12 cellular contexts compared by ENCODE assay signal in genomic region chr20:50107796-50108331, GRCh38. TPM values are rescaled to one million over a fixed set of nuclear protein-coding genes. Genes with fewer than 3 reads are reported as not detected.
DNase-seq lines count a peak whose midpoint lies in the region; ATAC-seq and TF ChIP-seq lines count a peak whose summit lies in the region.
"Had no signal": no experiment of that assay in that cellular context is flagged by ENCODE, and none has a peak within 500 bp of the region (broad histone marks: within the 10 kb centered on the region; RNA-seq: fewer than 3 reads in every experiment).

No MANE protein-coding gene starts in this region.

- H3K27ac ChIP-seq in left ventricle myocardium inferior (replicated peaks) (peak overlapping the region; percentile 57), transverse colon (peak overlapping the region; percentile 2 to 42 (median 26))
- H3K27ac ChIP-seq: brain microvascular endothelial cell had no signal

- ATAC-seq in left ventricle myocardium superior, result no peak
- no peak for ATAC-seq in naive B cell (ENCODE audit: low read depth in 2 of 2)
- ATAC-seq in HG02970 (IDR thresholded peaks at IDR 0.05; ENCODE audit: low FRiP score, unreplicated experiment), result no peak
- no peak for ATAC-seq in HG03108 (IDR thresholded peaks at IDR 0.05; ENCODE audit: unreplicated experiment)
- ATAC-seq: mucosa of descending colon had no signal

- no peak for TF ChIP-seq POLR2A in transverse colon (IDR thresholded peaks at IDR 0.05)

- peaks cover 71% of the 10 kb centered on the region for H3K4me1 Mint-ChIP-seq in activated naive CD8-positive, alpha-beta T cell treated with anti-CD3 and anti-CD28 coated beads for 36 hours
- peaks cover 50 to 76% (median 57%) of the 10 kb centered on the region in 3 donors for H3K4me1 Mint-ChIP-seq in naive B cell

- intact Hi-C loops in left ventricle myocardium inferior (cut with micrococcal nuclease) (no loop called here), left ventricle myocardium superior (cut with micrococcal nuclease) (no loop called here), transverse colon (cut with DNase I; ENCODE audit: low total_unique reads) (no loop called here)

- H3K27ac Mint-ChIP-seq in activated naive CD8-positive, alpha-beta T cell treated with anti-CD3 and anti-CD28 coated beads for 36 hours, result peak overlapping the region; percentile 70
- peak overlapping the region in 5 of 6 donors; percentile 27 to 78 (median 36) for H3K27ac Mint-ChIP-seq in naive B cell

- DNase-seq in left ventricle myocardium inferior (no peak), left ventricle myocardium superior (no peak), naive B cell (no peak), transverse colon (no peak), RKO (ENCODE audit: low spot score) (no peak)
- DNase-seq in activated naive CD8-positive, alpha-beta T cell treated with anti-CD3 and anti-CD28 coated beads for 36 hours, result no peak
- DNase-seq: BE2C, brain microvascular endothelial cell, GF-D8, mucosa of descending colon had no signal

- TF ChIP-seq EP300 in transverse colon (IDR thresholded peaks at IDR 0.05; ENCODE audit: low read depth), result no peak

- no peaks in the 10 kb centered on the region for H3K9me3 Mint-ChIP-seq in activated naive CD8-positive, alpha-beta T cell treated with anti-CD3 and anti-CD28 coated beads for 36 hours
- H3K9me3 Mint-ChIP-seq in naive B cell, result no peaks in the 10 kb centered on the region

- no peak overlapping the region for H3K4me3 Mint-ChIP-seq in activated naive CD8-positive, alpha-beta T cell treated with anti-CD3 and anti-CD28 coated beads for 36 hours
- H3K4me3 Mint-ChIP-seq in naive B cell, result peak overlapping the region in 2 of 8 donors; percentile 28 to 58

- no peak overlapping the region for H3K4me3 ChIP-seq in left ventricle myocardium inferior
- H3K4me3 ChIP-seq in transverse colon, result no peak overlapping the region
- H3K4me3 ChIP-seq: mucosa of descending colon had no signal

- H3K9me3 ChIP-seq in left ventricle myocardium inferior (replicated peaks), result no peaks in the 10 kb centered on the region
- H3K9me3 ChIP-seq in transverse colon, result no peaks in the 10 kb centered on the region
- H3K9me3 ChIP-seq: BE2C, mucosa of descending colon had no signal

- in situ Hi-C loops in transverse colon (cut with MboI; ENCODE audit: low pct_ligation_motif_present in 1 of 4, low pct_unique_long_range_greater_than_20kb in 1 of 4, low sequenced_read_pairs in 3 of 4), result no loop called here

- TF ChIP-seq CTCF in left ventricle myocardium inferior (IDR thresholded peaks at IDR 0.05; ENCODE audit: borderline replicate concordance), result no peak
- TF ChIP-seq CTCF in transverse colon (IDR thresholded peaks at IDR 0.05), result no peak

- no peaks in the 10 kb centered on the region for H3K27me3 Mint-ChIP-seq in activated naive CD8-positive, alpha-beta T cell treated with anti-CD3 and anti-CD28 coated beads for 36 hours
- H3K27me3 Mint-ChIP-seq in naive B cell, result no peaks in the 10 kb centered on the region

- peaks cover 95% of the 10 kb centered on the region for H3K4me1 ChIP-seq in left ventricle myocardium inferior
- peaks cover 46 to 86% (median 52%) of the 10 kb centered on the region in 4 donors for H3K4me1 ChIP-seq in transverse colon

- H3K36me3 ChIP-seq in left ventricle myocardium inferior (no peaks in the 10 kb centered on the region), transverse colon (no peaks in the 10 kb centered on the region)

- H3K36me3 Mint-ChIP-seq in activated naive CD8-positive, alpha-beta T cell treated with anti-CD3 and anti-CD28 coated beads for 36 hours, result peaks cover 58% of the 10 kb centered on the region
- no peaks in the 10 kb centered on the region for H3K36me3 Mint-ChIP-seq in naive B cell

- 57 to 59% methylated on average over 5 to 6 of the region's 6 CpGs for WGBS in transverse colon (ENCODE audit: low coverage in 1 of 2), 2 donors

- H3K27me3 ChIP-seq in left ventricle myocardium inferior (ENCODE audit: low read depth) (no peaks in the 10 kb centered on the region), transverse colon (no peaks in the 10 kb centered on the region)
- H3K27me3 ChIP-seq: BE2C, brain microvascular endothelial cell had no signal

RNA-seq across cellular contexts. Expression of gene UBE2V1, which starts 5.1 kb away (rescaled TPM):
- 77.1 TPM for total RNA-seq in left ventricle myocardium inferior
- 92.6 TPM for total RNA-seq in left ventricle myocardium superior
- 100 to 1,000 TPM; 150 to 156 TPM for total RNA-seq in activated naive CD8-positive, alpha-beta T cell treated with anti-CD3 and anti-CD28 coated beads for 36 hours
- polyA plus RNA-seq in naive B cell (ENCODE audit: low read depth in 6 of 6), result 100 to 1,000 TPM in 5 of 6 donors, 10 to 100 TPM in 1; 99.3 to 153 (median 113) TPM
- total RNA-seq in transverse colon, result 100 to 1,000 TPM in 1 of 4 donors, 10 to 100 TPM in 3; 23.7 to 104 (median 62.8) TPM

RNA-seq across cellular contexts. Expression of gene PEDS1, which starts 45.7 kb away (rescaled TPM):
- 17.3 TPM for total RNA-seq in left ventricle myocardium inferior
- total RNA-seq in left ventricle myocardium superior, result 31.1 TPM
- 10 to 100 TPM; 17.4 to 19.3 TPM for total RNA-seq in activated naive CD8-positive, alpha-beta T cell treated with anti-CD3 and anti-CD28 coated beads for 36 hours
- 10 to 100 TPM; 14.1 to 22.6 (median 16.9) TPM for polyA plus RNA-seq in naive B cell (ENCODE audit: low read depth in 6 of 6)
- 10 to 100 TPM in 3 of 4 donors, 1 to 10 TPM in 1; 9.6 to 30.9 (median 23.2) TPM for total RNA-seq in transverse colon
